ENCODE assay signal across 1 cellular context in the genomic region with DNA sequence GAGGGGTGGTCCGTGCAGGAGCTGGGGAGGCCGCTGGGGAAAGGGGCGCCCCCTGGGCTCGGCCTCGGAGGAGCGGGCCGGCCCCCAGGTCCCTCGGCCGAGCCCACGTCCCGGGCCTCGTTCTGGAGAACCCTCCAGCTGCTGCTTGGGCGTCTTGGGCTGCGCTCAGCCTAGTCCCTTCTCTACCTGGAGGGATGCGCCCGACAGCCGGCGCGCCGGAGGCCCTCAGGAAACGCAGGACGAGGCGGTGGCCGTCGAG.
TF ChIP-seq lines count a peak whose summit lies in the region.

No MANE protein-coding gene starts in this region.

TF ChIP-seq in HepG2, 621 proteins besides CTCF, POLR2A, EP300 and RAD21 (continues in another document):
- no peak for TF ChIP-seq ZNF703 (CRISPR knock-in tag; IDR thresholded peaks at IDR 0.05; ENCODE audit: borderline replicate concordance)
- TF ChIP-seq ZNF30 (CRISPR knock-in tag; IDR thresholded peaks at IDR 0.05): no peak
- no peak for TF ChIP-seq NFE2L1 (CRISPR knock-in tag; IDR thresholded peaks at IDR 0.05; ENCODE audit: borderline replicate concordance)
- TF ChIP-seq NFE2L2 (IDR thresholded peaks at IDR 0.05; ENCODE audit: low read length): no peak
- no peak for TF ChIP-seq MATR3 (CRISPR knock-in tag; IDR thresholded peaks at IDR 0.05)
- TF ChIP-seq SUZ12 (IDR thresholded peaks at IDR 0.05; ENCODE audit: low read depth, low read length): no peak
- no peak for TF ChIP-seq ZNF296 (CRISPR knock-in tag; conservative IDR thresholded peaks at IDR 0.05)
- no peak for TF ChIP-seq ZNF124 (CRISPR knock-in tag; IDR thresholded peaks at IDR 0.05)
- 0 out of 2 replicates have a peak, but pooled peaks have one; percentile 12 for TF ChIP-seq ZNF329 (CRISPR knock-in tag; IDR thresholded peaks at IDR 0.05; ENCODE audit: low read depth)
- no peak for TF ChIP-seq ZNF646 (CRISPR knock-in tag; IDR thresholded peaks at IDR 0.05)
- no peak; the same call in 1 of the 2 replicates for TF ChIP-seq SAP130 (CRISPR knock-in tag; IDR thresholded peaks at IDR 0.05; ENCODE audit: low read depth)
- TF ChIP-seq ZNF224 (CRISPR knock-in tag; IDR thresholded peaks at IDR 0.05): no peak
- no peak for TF ChIP-seq ZNF446 (CRISPR knock-in tag; IDR thresholded peaks at IDR 0.05)
- TF ChIP-seq NFKBIZ (CRISPR knock-in tag; IDR thresholded peaks at IDR 0.05): no peak
- TF ChIP-seq TRIM24 (CRISPR knock-in tag; IDR thresholded peaks at IDR 0.05): no peak
- TF ChIP-seq ZNF672 (CRISPR knock-in tag; IDR thresholded peaks at IDR 0.05): no peak
- no peak for TF ChIP-seq FIP1L1 (IDR thresholded peaks at IDR 0.05; ENCODE audit: borderline replicate concordance, insufficient read depth, low read depth, low read length)
- no peak for TF ChIP-seq MIER3 (CRISPR knock-in tag; IDR thresholded peaks at IDR 0.05; ENCODE audit: borderline replicate concordance)
- TF ChIP-seq, protein P1, sequence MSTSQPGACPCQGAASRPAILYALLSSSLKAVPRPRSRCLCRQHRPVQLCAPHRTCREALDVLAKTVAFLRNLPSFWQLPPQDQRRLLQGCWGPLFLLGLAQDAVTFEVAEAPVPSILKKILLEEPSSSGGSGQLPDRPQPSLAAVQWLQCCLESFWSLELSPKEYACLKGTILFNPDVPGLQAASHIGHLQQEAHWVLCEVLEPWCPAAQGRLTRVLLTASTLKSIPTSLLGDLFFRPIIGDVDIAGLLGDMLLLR (CRISPR knock-in tag; IDR thresholded peaks at IDR 0.05): no peak
- TF ChIP-seq ZNF670 (CRISPR knock-in tag; IDR thresholded peaks at IDR 0.05; ENCODE audit: borderline replicate concordance): no peak
- TF ChIP-seq POLR2G (IDR thresholded peaks at IDR 0.05; ENCODE audit: low read depth, low read length): peak; percentile 41; the same call in 1 of the 2 replicates
- TF ChIP-seq, protein P2, sequence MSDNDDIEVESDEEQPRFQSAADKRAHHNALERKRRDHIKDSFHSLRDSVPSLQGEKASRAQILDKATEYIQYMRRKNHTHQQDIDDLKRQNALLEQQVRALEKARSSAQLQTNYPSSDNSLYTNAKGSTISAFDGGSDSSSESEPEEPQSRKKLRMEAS (IDR thresholded peaks at IDR 0.05): no peak
- TF ChIP-seq, protein P3, sequence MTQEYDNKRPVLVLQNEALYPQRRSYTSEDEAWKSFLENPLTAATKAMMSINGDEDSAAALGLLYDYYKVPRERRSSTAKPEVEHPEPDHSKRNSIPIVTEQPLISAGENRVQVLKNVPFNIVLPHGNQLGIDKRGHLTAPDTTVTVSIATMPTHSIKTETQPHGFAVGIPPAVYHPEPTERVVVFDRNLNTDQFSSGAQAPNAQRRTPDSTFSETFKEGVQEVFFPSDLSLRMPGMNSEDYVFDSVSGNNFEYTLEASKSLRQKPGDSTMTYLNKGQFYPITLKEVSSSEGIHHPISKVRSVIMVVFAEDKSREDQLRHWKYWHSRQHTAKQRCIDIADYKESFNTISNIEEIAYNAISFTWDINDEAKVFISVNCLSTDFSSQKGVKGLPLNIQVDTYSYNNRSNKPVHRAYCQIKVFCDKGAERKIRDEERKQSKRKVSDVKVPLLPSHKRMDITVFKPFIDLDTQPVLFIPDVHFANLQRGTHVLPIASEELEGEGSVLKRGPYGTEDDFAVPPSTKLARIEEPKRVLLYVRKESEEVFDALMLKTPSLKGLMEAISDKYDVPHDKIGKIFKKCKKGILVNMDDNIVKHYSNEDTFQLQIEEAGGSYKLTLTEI (CRISPR knock-in tag; conservative IDR thresholded peaks at IDR 0.05): no peak
- TF ChIP-seq TFDP1 (CRISPR knock-in tag; IDR thresholded peaks at IDR 0.05; ENCODE audit: borderline replicate concordance): no peak
- no peak for TF ChIP-seq BHLHE40 (IDR thresholded peaks at IDR 0.05; ENCODE audit: low read length)
- TF ChIP-seq HNF4A (CRISPR knock-in tag; IDR thresholded peaks at IDR 0.05): no peak
- TF ChIP-seq IKZF4 (CRISPR knock-in tag; IDR thresholded peaks at IDR 0.05; ENCODE audit: borderline replicate concordance, low read depth, not compliant biosample characterization): no peak
- TF ChIP-seq MTF2 (CRISPR knock-in tag; IDR thresholded peaks at IDR 0.05; ENCODE audit: borderline replicate concordance): 0 out of 2 replicates have a peak, but pooled peaks have one; percentile 28
- peak; percentile 58; the same call in 1 of the 2 replicates for TF ChIP-seq KDM2A (CRISPR knock-in tag; IDR thresholded peaks at IDR 0.05; ENCODE audit: borderline replicate concordance, low read depth)
- TF ChIP-seq MAF1 (CRISPR knock-in tag; IDR thresholded peaks at IDR 0.05; ENCODE audit: borderline replicate concordance): no peak
- no peak for TF ChIP-seq KDM5A (IDR thresholded peaks at IDR 0.05; ENCODE audit: borderline replicate concordance, low read length)
- TF ChIP-seq ZNF276 (CRISPR knock-in tag; IDR thresholded peaks at IDR 0.05; ENCODE audit: low read depth): no peak
- no peak for TF ChIP-seq ZNF737 (CRISPR knock-in tag; IDR thresholded peaks at IDR 0.05; ENCODE audit: borderline replicate concordance)
- no peak for TF ChIP-seq ZNF572 (CRISPR knock-in tag; IDR thresholded peaks at IDR 0.05)
- TF ChIP-seq ETV6 (CRISPR knock-in tag; conservative IDR thresholded peaks at IDR 0.05): no peak
- no peak for TF ChIP-seq MIER2 (CRISPR knock-in tag; IDR thresholded peaks at IDR 0.05)
- no peak for TF ChIP-seq ZNF660 (CRISPR knock-in tag; IDR thresholded peaks at IDR 0.05; ENCODE audit: borderline replicate concordance, low read depth)
- TF ChIP-seq NFYC (CRISPR knock-in tag; IDR thresholded peaks at IDR 0.05): no peak
- no peak for TF ChIP-seq ZNF619 (CRISPR knock-in tag; IDR thresholded peaks at IDR 0.05)
- TF ChIP-seq, protein P4, sequence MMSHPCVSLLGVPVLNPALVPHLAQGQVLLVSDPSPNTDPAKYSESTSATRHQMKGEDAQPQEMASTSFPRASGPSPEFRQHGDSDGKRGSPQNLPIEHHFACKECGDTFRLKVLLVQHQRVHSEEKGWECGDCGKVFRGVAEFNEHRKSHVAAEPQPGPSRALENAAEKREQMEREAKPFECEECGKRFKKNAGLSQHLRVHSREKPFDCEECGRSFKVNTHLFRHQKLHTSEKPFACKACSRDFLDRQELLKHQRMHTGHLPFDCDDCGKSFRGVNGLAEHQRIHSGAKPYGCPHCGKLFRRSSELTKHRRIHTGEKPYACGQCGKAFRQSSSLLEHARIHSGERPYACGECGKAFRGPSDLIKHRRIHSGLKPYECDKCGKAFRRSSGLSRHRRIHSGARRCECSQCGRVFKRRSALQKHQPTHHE (CRISPR knock-in tag; IDR thresholded peaks at IDR 0.05; ENCODE audit: borderline replicate concordance): no peak
- no peak for TF ChIP-seq SRSF1 (optimal IDR thresholded peaks at IDR 0.05; ENCODE audit: low read depth, low read length)
- TF ChIP-seq PHF8 (CRISPR knock-in tag; IDR thresholded peaks at IDR 0.05): peak; percentile 72
- no peak for TF ChIP-seq POLR2AphosphoS2 (IDR thresholded peaks at IDR 0.05; ENCODE audit: low read depth, low read length)
- TF ChIP-seq DNMT1 (CRISPR knock-in tag; IDR thresholded peaks at IDR 0.05): no peak
- no peak for TF ChIP-seq ZNF121 (CRISPR knock-in tag; IDR thresholded peaks at IDR 0.05)
- TF ChIP-seq ZNF513 (CRISPR knock-in tag; conservative IDR thresholded peaks at IDR 0.05): no peak
- no peak for TF ChIP-seq THYN1 (CRISPR knock-in tag; IDR thresholded peaks at IDR 0.05; ENCODE audit: borderline replicate concordance, low read depth)
- no peak for TF ChIP-seq YEATS2 (CRISPR knock-in tag; IDR thresholded peaks at IDR 0.05; ENCODE audit: borderline replicate concordance)
- TF ChIP-seq YY1 (IDR thresholded peaks at IDR 0.05; ENCODE audit: insufficient read depth, insufficient replicate concordance, low read depth, low read length): no peak
- TF ChIP-seq POGZ (CRISPR knock-in tag; IDR thresholded peaks at IDR 0.05): peak; percentile 60; the same call in 1 of the 2 replicates
- TF ChIP-seq FOXA1 (IDR thresholded peaks at IDR 0.05): no peak
- 0 out of 2 replicates have a peak, but pooled peaks have one; percentile 2 for TF ChIP-seq FOXA1 (CRISPR knock-in tag; IDR thresholded peaks at IDR 0.05)
- TF ChIP-seq ZNF230 (CRISPR knock-in tag; IDR thresholded peaks at IDR 0.05): no peak
- peak; percentile 14 for TF ChIP-seq TEAD3 (CRISPR knock-in tag; optimal IDR thresholded peaks at IDR 0.05; ENCODE audit: borderline replicate concordance)
- no peak for TF ChIP-seq NFYB (CRISPR knock-in tag; IDR thresholded peaks at IDR 0.05)
- TF ChIP-seq SETDB1 (CRISPR knock-in tag; IDR thresholded peaks at IDR 0.05; ENCODE audit: borderline replicate concordance): no peak
- TF ChIP-seq SYNCRIP (IDR thresholded peaks at IDR 0.05; ENCODE audit: insufficient read depth, low read depth, low read length): no peak
- no peak for TF ChIP-seq JUNB (CRISPR knock-in tag; IDR thresholded peaks at IDR 0.05; ENCODE audit: borderline replicate concordance)
